In genomic region chr16:81610144-81610842, GRCh38 we compare ENCODE assay signal across 10 cellular contexts.
DNase-seq lines count a peak whose midpoint lies in the region; ATAC-seq and TF ChIP-seq lines count a peak whose summit lies in the region.
"Had no signal": no experiment of that assay in that cellular context is flagged by ENCODE, and none has a peak within 500 bp of the region (broad histone marks: within the 10 kb centered on the region; RNA-seq: fewer than 3 reads in every experiment).

No MANE protein-coding gene starts in this region.

- H4K20me1 ChIP-seq in H9 (ENCODE audit: control insufficient read depth, insufficient read depth, insufficient read length), result no peaks in the 10 kb centered on the region

- H2BK120ac ChIP-seq in H9 (ENCODE audit: low read depth, low read length, poor library complexity, severe bottlenecking), result no peak overlapping the region

- H2AK5ac ChIP-seq in H9 (ENCODE audit: insufficient read length, low read length), result no peak overlapping the region

- H3K27ac ChIP-seq in CD4-positive, alpha-beta T cell (ENCODE audit: low read depth, low read length), result no peak overlapping the region
- H3K27ac ChIP-seq in angular gyrus (ENCODE audit: low read depth, low read length), result peak overlapping the region; percentile 27
- H3K27ac ChIP-seq in heart right ventricle, result peak overlapping the region in 7 of 10 donors; percentile 2 to 86 (median 76)
- H3K27ac ChIP-seq in H9 (ENCODE audit: insufficient read length, low read depth, low read length), result no peak overlapping the region

- H3K9me3 Mint-ChIP-seq in CD4-positive, alpha-beta T cell, result no peaks in the 10 kb centered on the region
- H3K9me3 Mint-ChIP-seq in H9, result no peaks in the 10 kb centered on the region
- no peaks in the 10 kb centered on the region for H3K9me3 Mint-ChIP-seq in activated T-cell treated with anti-CD3 and anti-CD28 coated beads, Interleukin-2, amount 50 U/mL, for 24 hours

- H3K4me3 Mint-ChIP-seq in CD4-positive, alpha-beta T cell, result no peak overlapping the region
- no peak overlapping the region for H3K4me3 Mint-ChIP-seq in H9
- no peak overlapping the region for H3K4me3 Mint-ChIP-seq in activated T-cell treated with anti-CD3 and anti-CD28 coated beads, Interleukin-2, amount 50 U/mL, for 24 hours

- no peaks in the 10 kb centered on the region for H3K27me3 ChIP-seq in CD4-positive, alpha-beta T cell (ENCODE audit: control insufficient read depth, insufficient read depth, low read length)
- H3K27me3 ChIP-seq in heart right ventricle (no peaks in the 10 kb centered on the region), H9 (ENCODE audit: insufficient read depth, low read length) (no peaks in the 10 kb centered on the region)

- no peak overlapping the region for H3K4ac ChIP-seq in H9 (ENCODE audit: low read depth, low read length)

- H3K4me1 ChIP-seq in heart right ventricle, result peaks cover 10 to 69% (median 56%) of the 10 kb centered on the region in 9 donors
- no peaks in the 10 kb centered on the region for H3K4me1 ChIP-seq in H9 (ENCODE audit: insufficient read depth, low read length)

- H3K9me3 ChIP-seq in CD4-positive, alpha-beta T cell (ENCODE audit: control insufficient read depth, low read length), result no peaks in the 10 kb centered on the region
- H3K9me3 ChIP-seq in heart right ventricle (no peaks in the 10 kb centered on the region), H9 (ENCODE audit: control insufficient read depth, low read depth, low read length) (no peaks in the 10 kb centered on the region)

- no peak overlapping the region for H2BK15ac ChIP-seq in H9 (ENCODE audit: low read depth, low read length)

- TF ChIP-seq CTCF in CD4-positive, alpha-beta T cell (IDR thresholded peaks at IDR 0.05), result no peak
- TF ChIP-seq CTCF in heart right ventricle (IDR thresholded peaks at IDR 0.05), result no peak
- TF ChIP-seq CTCF in H9 (conservative IDR thresholded peaks at IDR 0.05), result no peak

- H3K14ac ChIP-seq in H9 (ENCODE audit: insufficient read depth, low read length), result no peak overlapping the region; the same call in 1 of the 2 replicates

- H3K79me1 ChIP-seq in H9 (ENCODE audit: insufficient read depth, low read depth, low read length, poor library complexity, severe bottlenecking), result no peaks in the 10 kb centered on the region

- no peak overlapping the region for H2BK20ac ChIP-seq in H9 (ENCODE audit: low read depth, low read length, poor library complexity, severe bottlenecking)

- H3K36me3 Mint-ChIP-seq in CD4-positive, alpha-beta T cell (ENCODE audit: low read depth), result peaks cover 45% of the 10 kb centered on the region
- H3K36me3 Mint-ChIP-seq in H9 (ENCODE audit: insufficient read depth in 1 of 3, low read depth in 3 of 3), result peaks cover 0 to 21% (median 20%) of the 10 kb centered on the region in 3 experiments; a peak in 5 of 7 replicates
- peaks cover 35% of the 10 kb centered on the region for H3K36me3 Mint-ChIP-seq in activated T-cell treated with anti-CD3 and anti-CD28 coated beads, Interleukin-2, amount 50 U/mL, for 24 hours (ENCODE audit: low read depth)

- no peak overlapping the region for H4K8ac ChIP-seq in H9 (replicated peaks; ENCODE audit: insufficient read length, low read depth, low read length)

- H2BK12ac ChIP-seq in H9 (ENCODE audit: insufficient read length, low read depth, low read length), result no peak overlapping the region

- no peak for DNase-seq in CD4-positive, alpha-beta T cell
- peak; percentile 72 to 84 for DNase-seq in heart right ventricle
- DNase-seq in posterior vena cava (ENCODE audit: low spot score), result peak; percentile 96
- DNase-seq in H9, result no peak
- DNase-seq in activated T-cell treated with anti-CD3 and anti-CD28 coated beads, Interleukin-2, amount 50 U/mL, for 24 hours, result no peak
- DNase-seq: DMS 273 treated with DMSO at 0.1 percent for 48 hours, NCI-H1436 had no signal

- H3K27ac Mint-ChIP-seq in CD4-positive, alpha-beta T cell, result peak overlapping the region; percentile 21
- peak overlapping the region in 1 of 3 experiments; percentile 47; a peak in 2 of 7 replicates for H3K27ac Mint-ChIP-seq in H9
- no peak overlapping the region for H3K27ac Mint-ChIP-seq in activated T-cell treated with anti-CD3 and anti-CD28 coated beads, Interleukin-2, amount 50 U/mL, for 24 hours

- H3K79me2 ChIP-seq in H9 (ENCODE audit: insufficient read depth, low read length), result peaks cover 5% of the 10 kb centered on the region; the same call in 1 of the 2 replicates

- H4K91ac ChIP-seq in H9 (ENCODE audit: insufficient read length, low read depth, low read length), result no peak overlapping the region

- POLR2A ChIA-PET in CD4-positive, alpha-beta T cell (lab: Charles Lee), result no interaction called here

- intact Hi-C loops in CD4-positive, alpha-beta T cell (cut with DNase I, micrococcal nuclease), result loop anchor here in 1 of 2 experiments (10.0 kb wide), 1 partner anchor 205 kb away; no protein-coding TSS in a partner anchor
- intact Hi-C loops in heart right ventricle (cut with DNase I), result loop anchor here in 5 of 10 donors (5.0 to 10.0 kb wide), 3 partner anchors 58 to 205 kb away; partner anchors contain the start of gene CMIP (in 2 of the 5)
- intact Hi-C loops in posterior vena cava (cut with DNase I), result loop anchor here in 1 of 2 donors (10.0 kb wide), 2 partner anchors 105 to 165 kb away; partner anchors contain the start of gene CMIP

- no peak overlapping the region for H3K18ac ChIP-seq in H9 (ENCODE audit: insufficient read length, low read depth, low read length)

- no peak overlapping the region for H3T11ph ChIP-seq in H9 (ENCODE audit: low read length)

- no peak overlapping the region for H4K5ac ChIP-seq in H9 (ENCODE audit: insufficient read length, low read depth, low read length)

- H3K36me3 ChIP-seq in heart right ventricle, result peaks cover 0 to 44% (median 0%) of the 10 kb centered on the region in 9 donors

- no peak overlapping the region for H2BK5ac ChIP-seq in H9 (ENCODE audit: insufficient read length, low read length)

- no peaks in the 10 kb centered on the region for H3K4me1 Mint-ChIP-seq in CD4-positive, alpha-beta T cell (ENCODE audit: low read depth)
- H3K4me1 Mint-ChIP-seq in H9, result peaks cover 26 to 30% of the 10 kb centered on the region in 2 experiments
- no peaks in the 10 kb centered on the region for H3K4me1 Mint-ChIP-seq in activated T-cell treated with anti-CD3 and anti-CD28 coated beads, Interleukin-2, amount 50 U/mL, for 24 hours (ENCODE audit: low read depth)

- no peak overlapping the region for H2AFZ ChIP-seq in H9 (ENCODE audit: low read length)

- no peak overlapping the region for H3K56ac ChIP-seq in H9 (ENCODE audit: insufficient read length, low read depth, low read length)

- CTCF ChIA-PET in CD4-positive, alpha-beta T cell (lab: Charles Lee), result no interaction called here

- ATAC-seq in CD4-positive, alpha-beta T cell (ENCODE audit: poor library complexity), result no peak
- ATAC-seq in heart right ventricle, result peak; percentile 63 to 85 (median 72)
- ATAC-seq in HG02678 (IDR thresholded peaks at IDR 0.05; ENCODE audit: unreplicated experiment), result no peak
- ATAC-seq in GM21529 (IDR thresholded peaks at IDR 0.05; ENCODE audit: unreplicated experiment), result no peak

- no peak overlapping the region for H3K23ac ChIP-seq in H9 (ENCODE audit: insufficient read length, low read depth, low read length)

- WGBS in heart right ventricle, 2 donors, result 43 to 51% methylated on average over 26 of the region's 26 CpGs
- no CpG with 5 or more reads among the region's 26 CpGs for WGBS in H9 (ENCODE audit: extremely low coverage, insufficient read length, low lambda C conversion rate)

- no peaks in the 10 kb centered on the region for H3K23me2 ChIP-seq in H9 (ENCODE audit: insufficient read length, low read depth, low read length, poor library complexity, severe bottlenecking)

- H3K27me3 Mint-ChIP-seq in CD4-positive, alpha-beta T cell, result no peaks in the 10 kb centered on the region
- no peaks in the 10 kb centered on the region for H3K27me3 Mint-ChIP-seq in H9 (ENCODE audit: low read depth)
- no peaks in the 10 kb centered on the region for H3K27me3 Mint-ChIP-seq in activated T-cell treated with anti-CD3 and anti-CD28 coated beads, Interleukin-2, amount 50 U/mL, for 24 hours

- no peak overlapping the region for H3K4me2 ChIP-seq in H9 (ENCODE audit: insufficient read depth, insufficient read length, low read length)

- H3K4me3 ChIP-seq in heart right ventricle, result peak overlapping the region in 6 of 10 donors; percentile 6 to 35 (median 30)

- H3K9ac ChIP-seq in H9 (ENCODE audit: extremely low read depth, insufficient read length, low read length), result no peak overlapping the region

Comparison
In these comparisons a context has a peak if more than half of its experiments do, and no peak if none do; other contexts are left out.
1. ATAC-seq: peak in heart right ventricle (8 of 8); none in CD4-positive, alpha-beta T cell (single experiment), HG02678 (single experiment) and GM21529 (single experiment).
2. DNase-seq: peak in heart right ventricle (2 of 2) and posterior vena cava (single experiment); none in CD4-positive, alpha-beta T cell (0 of 10), H9 (single experiment) and activated T-cell treated with anti-CD3 and anti-CD28 coated beads, Interleukin-2, amount 50 U/mL, for 24 hours (single experiment).
3. H3K27ac ChIP-seq: peak in angular gyrus (single experiment) and heart right ventricle (7 of 10); none in CD4-positive, alpha-beta T cell (single experiment) and H9 (single experiment).